In the genomic region with DNA sequence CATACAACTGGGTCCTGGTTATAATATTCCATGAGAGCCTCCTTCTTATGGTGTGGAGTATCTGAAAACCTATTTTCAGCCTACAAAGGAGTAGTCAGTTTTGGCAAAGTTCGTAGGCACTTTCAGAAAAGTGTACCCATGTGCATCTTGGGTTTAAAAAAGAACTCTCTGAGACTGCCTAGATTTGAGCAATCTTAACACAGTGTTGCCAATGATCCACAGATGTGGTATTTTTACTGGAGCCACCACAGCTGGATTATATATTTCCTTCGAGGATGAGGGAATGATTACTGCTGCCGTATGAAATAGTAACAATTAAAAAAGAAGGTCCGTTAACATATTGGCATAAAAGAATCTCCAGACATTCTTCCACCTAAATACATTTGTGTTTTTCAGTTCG, we compare ENCODE assay signal across 9 cellular contexts. TPM values are rescaled to one million over a fixed set of nuclear protein-coding genes. Genes with fewer than 3 reads are reported as not detected.
DNase-seq lines count a peak whose midpoint lies in the region; ATAC-seq and TF ChIP-seq lines count a peak whose summit lies in the region.
"Had no signal": no experiment of that assay in that cellular context is flagged by ENCODE, and none has a peak within 500 bp of the region (broad histone marks: within the 10 kb centered on the region; RNA-seq: fewer than 3 reads in every experiment).

No MANE protein-coding gene starts in this region.

- DNase-seq in RWPE1 (ENCODE audit: low spot score) (no peak), fibroblast of gingiva (ENCODE audit: low read depth) (peak; percentile 60), upper lobe of right lung (no peak), GM19240 (ENCODE audit: insufficient read length, low spot score) (no peak)
- no peak for DNase-seq in activated T-cell treated with anti-CD3 and anti-CD28 coated beads, Interleukin-2, amount 50 U/mL, for 72 hours
- DNase-seq: stimulated activated CD8-positive, alpha-beta memory T cell treated with anti-CD3 and anti-CD28 coated beads, Interleukin-4, amount 100 ng/mL, for 48 hours had no signal

- CTCF ChIA-PET in RWPE1 (lab: Yijun Ruan, JAX) = interaction anchor here (0.5 to 1.0 kb wide), 2 partner anchors 70 to 340 kb away, joined by 3 read pairs; no protein-coding TSS in a partner anchor

- H3K27ac ChIP-seq in RWPE1 (peak overlapping the region; percentile 71), mesodermal cell (ENCODE audit: low read depth, low read length, severe bottlenecking) (no peak overlapping the region), upper lobe of right lung (peak overlapping the region; percentile 43)

- H3K4me1 ChIP-seq in mesodermal cell (ENCODE audit: control insufficient read depth, insufficient read depth, low read length, poor library complexity, severe bottlenecking) (no peaks in the 10 kb centered on the region), upper lobe of right lung (no peaks in the 10 kb centered on the region)

- no peak overlapping the region for H3K4me3 Mint-ChIP-seq in activated T-cell treated with anti-CD3 and anti-CD28 coated beads, Interleukin-2, amount 50 U/mL, for 72 hours
- H3K4me3 Mint-ChIP-seq: activated naive CD4-positive, alpha-beta T cell treated with anti-CD3 and anti-CD28 coated beads, Interleukin-2, amount 50 U/mL, for 24 hours had no signal

- no peak for TF ChIP-seq CTCF in RWPE1 (conservative IDR thresholded peaks at IDR 0.05; ENCODE audit: low read depth)
- TF ChIP-seq CTCF in upper lobe of right lung (IDR thresholded peaks at IDR 0.05) = no peak

- no peaks in the 10 kb centered on the region for H3K36me3 Mint-ChIP-seq in activated T-cell treated with anti-CD3 and anti-CD28 coated beads, Interleukin-2, amount 50 U/mL, for 72 hours (ENCODE audit: insufficient read depth in 2 of 2)
- H3K36me3 Mint-ChIP-seq: activated naive CD4-positive, alpha-beta T cell treated with anti-CD3 and anti-CD28 coated beads, Interleukin-2, amount 50 U/mL, for 24 hours had no signal

- no peaks in the 10 kb centered on the region for H3K9me3 Mint-ChIP-seq in activated T-cell treated with anti-CD3 and anti-CD28 coated beads, Interleukin-2, amount 50 U/mL, for 72 hours
- H3K9me3 Mint-ChIP-seq: activated naive CD4-positive, alpha-beta T cell treated with anti-CD3 and anti-CD28 coated beads, Interleukin-2, amount 50 U/mL, for 24 hours had no signal

- intact Hi-C loops in upper lobe of right lung (cut with DNase I) = no loop called here

- H3K27me3 ChIP-seq in upper lobe of right lung = peaks cover 4% of the 10 kb centered on the region

- ATAC-seq in upper lobe of right lung (no peak), HG03432 (IDR thresholded peaks at IDR 0.05; ENCODE audit: unreplicated experiment) (no peak)
- no peak for ATAC-seq in activated T-cell treated with anti-CD3 and anti-CD28 coated beads, Interleukin-2, amount 50 U/mL, for 72 hours (replicated peaks in 1 of 2)

- POLR2A ChIA-PET in RWPE1 (lab: Yijun Ruan, JAX; ENCODE audit: low non-redundant PET) = no interaction called here

- H3K27me3 Mint-ChIP-seq in activated T-cell treated with anti-CD3 and anti-CD28 coated beads, Interleukin-2, amount 50 U/mL, for 72 hours (ENCODE audit: low read depth) = peaks cover 57% of the 10 kb centered on the region

- 67 to 89% methylated on average over 1 to 2 of the region's 5 CpGs for WGBS in mesodermal cell (ENCODE audit: insufficient coverage in 2 of 2), 2 experiments

- no peaks in the 10 kb centered on the region for H3K9me3 ChIP-seq in mesodermal cell (ENCODE audit: control insufficient read depth, low read length)
- no peaks in the 10 kb centered on the region for H3K9me3 ChIP-seq in upper lobe of right lung

- H3K36me3 ChIP-seq in mesodermal cell (ENCODE audit: control insufficient read depth, insufficient read depth, low read length) = peaks cover 13% of the 10 kb centered on the region
- no peaks in the 10 kb centered on the region for H3K36me3 ChIP-seq in upper lobe of right lung

- H3K4me3 ChIP-seq in mesodermal cell (ENCODE audit: extremely low read depth, insufficient read depth, low read length, poor library complexity, severe bottlenecking) (peak overlapping the region; percentile 73), upper lobe of right lung (peak overlapping the region; percentile 59)

- no peaks in the 10 kb centered on the region for H3K4me1 Mint-ChIP-seq in activated T-cell treated with anti-CD3 and anti-CD28 coated beads, Interleukin-2, amount 50 U/mL, for 72 hours (ENCODE audit: low read depth)
- H3K4me1 Mint-ChIP-seq: activated naive CD4-positive, alpha-beta T cell treated with anti-CD3 and anti-CD28 coated beads, Interleukin-2, amount 50 U/mL, for 24 hours had no signal

- no peak overlapping the region for H3K27ac Mint-ChIP-seq in activated T-cell treated with anti-CD3 and anti-CD28 coated beads, Interleukin-2, amount 50 U/mL, for 72 hours
- H3K27ac Mint-ChIP-seq: activated naive CD4-positive, alpha-beta T cell treated with anti-CD3 and anti-CD28 coated beads, Interleukin-2, amount 50 U/mL, for 24 hours had no signal

RNA-seq across cellular contexts. Expression of gene PALM2AKAP2, which starts 1.1 kb away (rescaled TPM):
- polyA plus RNA-seq in mesodermal cell (2013, experiment 1 of 2) = 15.0 TPM
- 15.5 TPM for polyA plus RNA-seq in mesodermal cell (2013, experiment 2 of 2)
- total RNA-seq in upper lobe of right lung = 52.4 TPM
- total RNA-seq in activated T-cell treated with anti-CD3 and anti-CD28 coated beads, Interleukin-2, amount 50 U/mL, for 72 hours = under 1 TPM; 0.05 to 0.30 TPM

Comparison
In these comparisons a context has a peak if more than half of its experiments do, and no peak if none do; other contexts are left out.
1. RNA of gene PALM2AKAP2, which starts 1.1 kb away (total RNA-seq): 52.4 TPM in upper lobe of right lung (single experiment); 0.05 to 0.30 TPM in activated T-cell treated with anti-CD3 and anti-CD28 coated beads, Interleukin-2, amount 50 U/mL, for 72 hours; every median in the first group is over 10 times any median in the second.